Comparison of ENCODE assay signal across 11 cellular contexts in the genomic region with DNA sequence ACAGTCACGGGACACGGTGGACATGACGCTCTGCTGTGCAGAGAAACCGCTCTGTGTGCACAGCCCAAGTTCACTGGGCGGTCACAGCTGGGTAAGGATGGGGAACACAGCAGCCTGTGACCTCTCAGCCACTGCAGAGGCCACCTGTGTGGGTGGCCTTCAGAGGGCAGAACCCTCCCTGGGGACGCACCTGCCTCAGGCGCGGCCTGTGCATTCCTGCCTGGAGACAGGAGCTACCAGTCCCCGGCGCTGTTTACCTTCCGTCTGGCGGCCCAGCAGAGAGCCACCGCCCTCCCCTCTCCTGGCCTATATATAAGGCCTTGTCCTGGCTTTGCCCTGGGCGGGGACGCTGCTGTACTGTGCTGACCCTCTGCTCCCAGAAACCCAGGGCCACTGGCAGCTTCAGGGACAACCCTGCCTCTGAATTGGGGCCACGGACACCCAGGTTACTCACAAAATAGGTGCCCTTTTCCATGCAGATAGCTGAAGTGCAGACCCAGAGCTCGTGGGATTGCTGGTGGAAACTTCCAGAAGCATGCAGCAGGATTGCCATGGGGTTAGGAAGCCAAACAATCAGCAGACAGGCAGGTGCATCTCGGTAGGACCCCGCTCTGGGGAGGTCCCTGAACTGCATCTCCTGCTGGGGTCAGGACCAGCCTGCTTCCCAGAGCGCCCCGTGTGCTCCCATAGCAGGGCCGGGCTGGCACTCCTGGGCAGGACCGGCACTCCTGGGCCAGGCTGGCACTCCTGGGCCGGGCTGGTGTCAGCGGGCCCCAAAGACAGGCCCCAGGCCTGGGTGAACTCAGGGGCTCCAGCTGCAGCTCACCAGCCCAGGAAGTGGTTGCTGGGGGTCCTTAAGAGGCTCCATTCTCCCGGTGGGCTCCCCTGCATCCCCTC.
A peak's percentile ranks its signal among the peaks of the same experiment; 100 is the strongest.
DNase-seq lines count a peak whose midpoint lies in the region; ATAC-seq, FAIRE-seq and TF ChIP-seq lines count a peak whose summit lies in the region.
"Had no signal": no experiment of that assay in that cellular context is flagged by ENCODE, and none has a peak within 500 bp of the region (broad histone marks: within the 10 kb centered on the region; RNA-seq: fewer than 3 reads in every experiment).

No MANE protein-coding gene starts in this region.

- ATAC-seq in HG02970 (IDR thresholded peaks at IDR 0.05; ENCODE audit: low FRiP score, unreplicated experiment) (no peak), GM21528 (IDR thresholded peaks at IDR 0.05; ENCODE audit: low FRiP score, unreplicated experiment) (no peak), GM21526 (IDR thresholded peaks at IDR 0.05; ENCODE audit: low FRiP score, unreplicated experiment) (no peak)
- ATAC-seq: foreskin keratinocyte had no signal

- H3K4me3 ChIP-seq in bronchial epithelial cell (ENCODE audit: low read depth, low read length) (no peak overlapping the region), mucosa of stomach (ENCODE audit: low read length) (peak overlapping the region; percentile 8)

- H3K27me3 ChIP-seq in bronchial epithelial cell (ENCODE audit: control insufficient read depth, insufficient read depth, low read length) (no peaks in the 10 kb centered on the region), mucosa of stomach (ENCODE audit: control insufficient read depth, insufficient read depth, low read length) (no peaks in the 10 kb centered on the region)
- H3K27me3 ChIP-seq: foreskin keratinocyte had no signal

- no peaks in the 10 kb centered on the region for H3K36me3 ChIP-seq in bronchial epithelial cell (ENCODE audit: control insufficient read depth, insufficient read depth, low read length)
- H3K36me3 ChIP-seq in mucosa of stomach (ENCODE audit: control insufficient read depth, insufficient read depth, low read length) = no peaks in the 10 kb centered on the region

- FAIRE-seq in bronchial epithelial cell (lab: Jason Lieb, UNC) = no peak

- TF ChIP-seq CTCF in bronchial epithelial cell (IDR thresholded peaks at IDR 0.05; ENCODE audit: insufficient read depth, low read length, severe bottlenecking) = peak; percentile 13

- peaks cover 64% of the 10 kb centered on the region for H3K4me1 ChIP-seq in mucosa of stomach (ENCODE audit: control insufficient read depth, insufficient read depth, low read length)

- no peaks in the 10 kb centered on the region for H3K9me3 ChIP-seq in mucosa of stomach (ENCODE audit: control insufficient read depth, low read length)

- DNase-seq in COLO668 (lab: John Stamatoyannopoulos, UW; ENCODE audit: unreplicated experiment) (peak; percentile 92), NCI-H146 treated with DMSO at 0.1 percent for 48 hours (lab: John Stamatoyannopoulos, UW; ENCODE audit: unreplicated experiment) (peak; percentile 71), bronchial epithelial cell (ENCODE audit: low read depth) (peak; percentile 44), SKM-1 (lab: John Stamatoyannopoulos, UW; ENCODE audit: unreplicated experiment) (no peak)
- DNase-seq: activated effector memory CD4-positive, alpha-beta T cell treated with Interleukin-2 at 50 U/mL for 16 hours; foreskin keratinocyte; mesendoderm had no signal

- H3K9ac ChIP-seq in mucosa of stomach (ENCODE audit: low read length) = peak overlapping the region; percentile 58
